Comparison of ENCODE assay signal across 25 cellular contexts in genomic region chr19:19109601-19110000, GRCh38. TPM values are rescaled to one million over a fixed set of nuclear protein-coding genes. Genes with fewer than 3 reads are reported as not detected.
DNase-seq lines count a peak whose midpoint lies in the region; ATAC-seq and TF ChIP-seq lines count a peak whose summit lies in the region.
"Had no signal": no experiment of that assay in that cellular context is flagged by ENCODE, and none has a peak within 500 bp of the region (broad histone marks: within the 10 kb centered on the region; RNA-seq: fewer than 3 reads in every experiment).

No MANE protein-coding gene starts in this region.

- in situ Hi-C loops in GM13976 (cut with MboI; ENCODE audit: low sequenced_read_pairs, unreplicated experiment), result no loop called here

- no peak for TF ChIP-seq CTCF in endodermal cell (conservative IDR thresholded peaks at IDR 0.05)
- TF ChIP-seq CTCF in osteoblast (IDR thresholded peaks at IDR 0.05; ENCODE audit: extremely low read depth, low read depth, low read length), result no peak
- no peak for TF ChIP-seq CTCF in GM13976 (IDR thresholded peaks at IDR 0.05; ENCODE audit: borderline replicate concordance, control extremely low read depth, extremely low read depth, insufficient read depth, missing control alignments)

- no peak overlapping the region for H3K27ac Mint-ChIP-seq in endodermal cell
- H3K27ac Mint-ChIP-seq: activated B cell treated with CpG ODN at 0.5 μM for 24 hours; activated CD4-positive, alpha-beta memory T cell treated with anti-CD3 and anti-CD28 coated beads, Interleukin-2, amount 10 ng/mL, durations not matched to agents 7 days and 5 days; T-helper 2 cell treated with Interferon-gamma antibody and Interleukin-4, amounts not matched to agents 5 μg/mL and 100 μg/mL, for 36 hours had no signal

- no peak overlapping the region for H2AFZ ChIP-seq in osteoblast (ENCODE audit: low read length)

- H3K27ac ChIP-seq in endodermal cell (ENCODE audit: low read depth, low read length) (no peak overlapping the region), osteoblast (ENCODE audit: low read depth, low read length) (no peak overlapping the region)
- H3K27ac ChIP-seq: C4-2B, esophagus squamous epithelium, left ventricle myocardium inferior, SK-N-MC, stomach, upper lobe of left lung had no signal

- no peaks in the 10 kb centered on the region; the same call in 1 of the 2 replicates for H3K27me3 ChIP-seq in MG63
- no peaks in the 10 kb centered on the region for H3K27me3 ChIP-seq in endodermal cell (ENCODE audit: control insufficient read depth, insufficient read depth, low read length, poor library complexity, severe bottlenecking)
- no peaks in the 10 kb centered on the region for H3K27me3 ChIP-seq in osteoblast (ENCODE audit: insufficient read depth, low read length)
- H3K27me3 ChIP-seq: heart left ventricle, upper lobe of left lung had no signal

- no peak overlapping the region for H3K4me3 Mint-ChIP-seq in endodermal cell
- H3K4me3 Mint-ChIP-seq: activated B cell treated with CpG ODN at 0.5 μM for 24 hours; activated CD4-positive, alpha-beta memory T cell treated with anti-CD3 and anti-CD28 coated beads, Interleukin-2, amount 10 ng/mL, durations not matched to agents 7 days and 5 days; T-helper 2 cell treated with Interferon-gamma antibody and Interleukin-4, amounts not matched to agents 5 μg/mL and 100 μg/mL, for 36 hours had no signal

- no peaks in the 10 kb centered on the region for H3K4me1 ChIP-seq in endodermal cell (ENCODE audit: control insufficient read depth, insufficient read depth, low read length)
- H3K4me1 ChIP-seq in osteoblast (ENCODE audit: insufficient read depth, low read length), result peaks cover 3% of the 10 kb centered on the region

- H3K27me3 Mint-ChIP-seq in endodermal cell (ENCODE audit: insufficient read depth), result peaks cover 27% of the 10 kb centered on the region
- H3K27me3 Mint-ChIP-seq: activated B cell treated with CpG ODN at 0.5 μM for 24 hours; activated CD4-positive, alpha-beta memory T cell treated with anti-CD3 and anti-CD28 coated beads, Interleukin-2, amount 10 ng/mL, durations not matched to agents 7 days and 5 days had no signal

- no peak overlapping the region for H3K4me3 ChIP-seq in MG63
- H3K4me3 ChIP-seq in endodermal cell (ENCODE audit: low read length), result no peak overlapping the region
- H3K4me3 ChIP-seq in osteoblast (ENCODE audit: insufficient read depth, low read length), result no peak overlapping the region
- H3K4me3 ChIP-seq: SK-N-MC, upper lobe of left lung had no signal

- 91 to 92% methylated on average over 4 to 9 of the region's 9 CpGs for WGBS in endodermal cell (ENCODE audit: insufficient coverage in 1 of 2, insufficient read length in 1 of 2), 2 experiments

- H3K4me2 ChIP-seq in osteoblast (ENCODE audit: insufficient read depth, low read length), result no peak overlapping the region

- H3K79me2 ChIP-seq in osteoblast (ENCODE audit: insufficient read depth, low read length), result no peaks in the 10 kb centered on the region

- H3K9ac ChIP-seq in endodermal cell (ENCODE audit: extremely low read depth, low read length, poor library complexity, severe bottlenecking), result no peak overlapping the region

- peaks cover 16% of the 10 kb centered on the region for H3K4me1 Mint-ChIP-seq in endodermal cell
- H3K4me1 Mint-ChIP-seq: activated CD4-positive, alpha-beta memory T cell treated with anti-CD3 and anti-CD28 coated beads, Interleukin-2, amount 10 ng/mL, durations not matched to agents 7 days and 5 days had no signal

- H3K36me3 Mint-ChIP-seq in endodermal cell (ENCODE audit: low read depth), result peaks cover 3% of the 10 kb centered on the region

- no peaks in the 10 kb centered on the region for H4K20me1 ChIP-seq in osteoblast (ENCODE audit: insufficient read depth, low read length)

- no peaks in the 10 kb centered on the region for H3K36me3 ChIP-seq in MG63
- H3K36me3 ChIP-seq in endodermal cell (ENCODE audit: control insufficient read depth, insufficient read depth, low read length), result no peaks in the 10 kb centered on the region
- no peaks in the 10 kb centered on the region for H3K36me3 ChIP-seq in osteoblast (ENCODE audit: insufficient read depth, low read length)
- H3K36me3 ChIP-seq: esophagus squamous epithelium, left ventricle myocardium inferior had no signal

- H3K9me3 Mint-ChIP-seq in endodermal cell, result no peaks in the 10 kb centered on the region
- H3K9me3 Mint-ChIP-seq: activated B cell treated with CpG ODN at 0.5 μM for 24 hours; activated CD4-positive, alpha-beta memory T cell treated with anti-CD3 and anti-CD28 coated beads, Interleukin-2, amount 10 ng/mL, durations not matched to agents 7 days and 5 days; T-helper 2 cell treated with Interferon-gamma antibody and Interleukin-4, amounts not matched to agents 5 μg/mL and 100 μg/mL, for 36 hours had no signal

- H3K9me3 ChIP-seq in MG63 (no peaks in the 10 kb centered on the region), endodermal cell (ENCODE audit: control insufficient read depth, low read length) (no peaks in the 10 kb centered on the region), osteoblast (ENCODE audit: low read depth, low read length) (no peaks in the 10 kb centered on the region)
- H3K9me3 ChIP-seq: esophagus squamous epithelium, heart left ventricle, left ventricle myocardium inferior, stomach, upper lobe of left lung had no signal

- DNase-seq in AG20443 (ENCODE audit: low spot score) (peak; percentile 25), MG63 (peak; percentile 63), endodermal cell (peak; percentile 40), osteoblast (ENCODE audit: insufficient read length, low spot score, missing footprints) (peak; percentile 93), DMS53 treated with DMSO at 0.1 percent for 48 hours (lab: John Stamatoyannopoulos, UW; ENCODE audit: unreplicated experiment) (no peak), GM13976 (ENCODE audit: low spot score) (no peak)
- DNase-seq in stimulated activated naive CD4-positive, alpha-beta T cell (lab: John Stamatoyannopoulos, UW), result no peak
- DNase-seq: activated B cell treated with CpG ODN at 0.5 μM for 24 hours; activated CD4-positive, alpha-beta memory T cell treated with anti-CD3 and anti-CD28 coated beads, Interleukin-2, amount 10 ng/mL, durations not matched to agents 7 days and 5 days; activated gamma-delta T cell; activated T-cell treated with anti-CD3 and anti-CD28 coated beads for 4 hours; aorta; effector memory CD4-positive, alpha-beta T cell; esophagus squamous epithelium; heart left ventricle; left ventricle myocardium inferior; NCI-H1092 treated with DMSO at 0.1 percent for 48 hours; NCI-H524; stimulated activated CD4-positive, alpha-beta T cell treated with anti-CD3 and anti-CD28 coated beads, Interleukin-4, amount 100 ng/mL, for 24 hours; stomach; upper lobe of left lung had no signal

- ATAC-seq in GM19324 (IDR thresholded peaks at IDR 0.05; ENCODE audit: low FRiP score, unreplicated experiment), result no peak

RNA-seq across cellular contexts. Expression of gene TMEM161A, which starts 28.7 kb away (rescaled TPM):
- 33.2 and 64.3 TPM in 2 replicates for total RNA-seq in MG63 (2014; rRNA removed; shearing (Covaris generic); ENCODE audit: low replicate concordance)
- total RNA-seq in endodermal cell, result 10 to 100 TPM; 56.1 to 66.6 TPM
- polyA plus RNA-seq in endodermal cell (2013, experiment 1 of 2), result 40.4 TPM
- 37.8 TPM for polyA plus RNA-seq in endodermal cell (2013, experiment 2 of 2)
- 13.8 and 15.9 TPM in 2 replicates for total RNA-seq in osteoblast

RNA-seq across cellular contexts. Expression of gene SLC25A42, which starts 45.8 kb away (rescaled TPM):
- 2.0 and 10.0 TPM in 2 replicates for total RNA-seq in MG63 (2014; rRNA removed; shearing (Covaris generic); ENCODE audit: low replicate concordance)
- total RNA-seq in endodermal cell (1 to 10 TPM; 6.6 to 7.2 TPM), osteoblast (5.4 and 5.6 TPM in 2 replicates)
- polyA plus RNA-seq in endodermal cell (2013, experiment 1 of 2), result 7.0 TPM
- polyA plus RNA-seq in endodermal cell (2013, experiment 2 of 2), result 7.3 TPM

Comparison
In these comparisons a context has a peak if more than half of its experiments do, and no peak if none do; other contexts are left out.
1. DNase-seq: peak in AG20443 (single experiment), MG63 (single experiment), endodermal cell (single experiment) and osteoblast (single experiment); none in DMS53 treated with DMSO at 0.1 percent for 48 hours (single experiment), stimulated activated naive CD4-positive, alpha-beta T cell (0 of 6) and GM13976 (single experiment).